1 cellular context compared by ENCODE assay signal in the genomic region with DNA sequence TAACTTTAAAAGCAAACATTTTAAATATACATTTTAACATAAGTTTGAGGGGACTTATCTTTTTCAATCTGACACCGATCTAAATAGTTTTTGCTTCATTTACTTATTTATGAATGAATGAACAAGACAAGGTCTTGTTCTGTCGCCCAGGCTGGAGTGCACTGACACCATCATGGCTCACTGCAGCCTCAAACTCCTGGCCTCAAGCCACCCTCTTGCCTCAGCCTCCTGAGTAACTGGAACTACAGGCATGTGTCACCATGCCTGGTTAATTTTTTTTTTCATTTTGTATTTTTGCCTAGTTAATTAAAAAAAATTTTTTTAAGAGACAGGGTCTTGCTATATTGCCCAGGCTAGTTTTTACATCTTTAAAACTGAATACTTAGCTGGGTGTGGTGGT.
TF ChIP-seq lines count a peak whose summit lies in the region.

No MANE protein-coding gene starts in this region.

TF ChIP-seq in K562, 482 proteins besides CTCF, POLR2A, EP300 and RAD21:
- no peak for TF ChIP-seq SNRNP70 (optimal IDR thresholded peaks at IDR 0.05; ENCODE audit: low read depth, low read length)
- TF ChIP-seq, protein P1, sequence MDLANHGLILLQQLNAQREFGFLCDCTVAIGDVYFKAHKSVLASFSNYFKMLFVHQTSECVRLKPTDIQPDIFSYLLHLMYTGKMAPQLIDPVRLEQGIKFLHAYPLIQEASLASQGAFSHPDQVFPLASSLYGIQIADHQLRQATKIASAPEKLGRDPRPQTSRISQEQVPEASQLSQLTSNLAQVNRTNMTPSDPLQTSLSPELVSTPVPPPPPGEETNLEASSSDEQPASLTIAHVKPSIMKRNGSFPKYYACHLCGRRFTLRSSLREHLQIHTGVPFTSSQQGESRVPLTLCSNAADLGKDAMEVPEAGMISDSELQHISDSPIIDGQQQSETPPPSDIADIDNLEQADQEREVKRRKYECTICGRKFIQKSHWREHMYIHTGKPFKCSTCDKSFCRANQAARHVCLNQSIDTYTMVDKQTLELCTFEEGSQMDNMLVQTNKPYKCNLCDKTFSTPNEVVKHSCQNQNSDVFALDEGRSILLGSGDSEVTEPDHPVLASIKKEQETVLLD (IDR thresholded peaks at IDR 0.05), result no peak
